Comparison of ENCODE assay signal across 8 cellular contexts in the genomic region with DNA sequence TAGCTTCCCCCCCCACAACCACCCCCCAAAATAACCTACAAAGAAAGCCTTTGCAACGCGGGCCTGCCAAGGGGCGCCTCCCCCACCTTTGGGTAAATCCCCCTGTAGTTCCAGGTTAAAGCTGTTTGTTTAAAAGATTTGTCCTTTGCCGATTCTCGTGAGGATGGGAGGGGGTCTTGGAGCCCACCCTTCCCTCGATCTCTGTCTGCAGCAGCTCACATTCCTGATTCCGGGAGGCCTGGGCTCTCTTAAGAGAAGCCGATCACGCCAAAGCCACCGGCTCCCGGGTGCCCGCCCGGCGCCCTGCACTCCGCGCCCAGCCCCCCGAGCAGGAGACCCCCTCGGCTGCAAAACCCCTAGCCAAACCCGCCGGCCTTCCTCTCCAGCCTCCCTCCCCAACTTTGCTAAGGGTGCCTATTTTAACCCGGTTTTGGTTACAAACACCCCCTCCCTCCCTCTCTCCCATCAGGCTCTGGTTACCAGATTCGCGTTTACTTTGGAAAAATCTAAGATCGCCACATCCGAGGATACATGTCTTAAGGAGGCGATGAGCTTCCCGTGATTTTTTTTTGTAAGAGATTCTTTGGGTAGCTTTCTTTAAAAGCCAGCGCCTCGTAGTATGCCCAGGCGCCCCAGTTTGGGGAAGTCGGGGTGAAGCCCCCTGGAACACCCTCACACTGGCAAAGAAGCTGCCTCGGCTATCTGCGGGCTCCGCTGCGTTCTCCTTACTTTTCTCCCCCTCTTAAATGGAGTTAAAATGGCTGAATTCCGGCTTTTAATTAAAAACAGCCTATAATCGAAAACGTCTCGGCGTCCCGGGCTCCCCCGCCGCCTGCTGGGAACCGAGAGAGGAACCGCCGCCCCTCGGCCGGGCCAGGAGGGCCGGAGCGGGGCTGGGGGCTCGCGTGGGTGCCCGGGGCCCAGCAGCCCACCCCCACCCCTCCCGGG. TPM values are rescaled to one million over a fixed set of nuclear protein-coding genes. Genes with fewer than 3 reads are reported as not detected.
DNase-seq lines count a peak whose midpoint lies in the region; ATAC-seq, FAIRE-seq and TF ChIP-seq lines count a peak whose summit lies in the region.

No MANE protein-coding gene starts in this region.

- H3K4me3 ChIP-seq in BE2C (ENCODE audit: low read depth, low read length) (peak overlapping the region; percentile 84), fibroblast of the aortic adventitia (ENCODE audit: low read depth, low read length) (peak overlapping the region; percentile 81), neutrophil (ENCODE audit: low read depth in 1 of 2, low read length in 1 of 2) (peak overlapping the region; percentile 93 to 97)

- H3K27me3 Mint-ChIP-seq in activated B cell treated with CpG ODN at 0.5 μM for 24 hours = peaks cover 35% of the 10 kb centered on the region

- no peaks in the 10 kb centered on the region for H3K36me3 Mint-ChIP-seq in activated B cell treated with CpG ODN at 0.5 μM for 24 hours (ENCODE audit: low read depth)

- H3K9me3 ChIP-seq in BE2C (no peaks in the 10 kb centered on the region), neutrophil (no peaks in the 10 kb centered on the region)

- no peak for TF ChIP-seq POLR2A in GM12892 (IDR thresholded peaks at IDR 0.05; ENCODE audit: low read depth, low read length)

- H3K27me3 ChIP-seq in BE2C (peaks cover 30% of the 10 kb centered on the region), neutrophil (no peaks in the 10 kb centered on the region)

- peak overlapping the region; percentile 96 for H3K27ac ChIP-seq in neutrophil

- CTCF ChIA-PET in activated B cell treated with CpG ODN at 0.5 μM for 24 hours (lab: Charles Lee) = interaction anchor here (2.2 kb wide), 2 partner anchors 26 to 182 kb away, joined by 8 to 9 read pairs; no protein-coding TSS in a partner anchor

- H3K27ac Mint-ChIP-seq in activated B cell treated with CpG ODN at 0.5 μM for 24 hours = no peak overlapping the region

- peaks cover 7% of the 10 kb centered on the region; the same call in 1 of the 2 replicates for H3K4me1 ChIP-seq in BE2C
- H3K4me1 ChIP-seq in neutrophil (ENCODE audit: control insufficient read depth in 1 of 2, insufficient read depth in 1 of 2, low read depth in 1 of 2, low read length in 1 of 2) = peaks cover 24 to 44% of the 10 kb centered on the region in 2 experiments

- TF ChIP-seq CTCF in BE2C (IDR thresholded peaks at IDR 0.05; ENCODE audit: low read depth, low read length) (no peak; the same call in 1 of the 2 replicates), activated B cell treated with CpG ODN at 0.5 μM for 24 hours (IDR thresholded peaks at IDR 0.05) (no peak), fibroblast of the aortic adventitia (IDR thresholded peaks at IDR 0.05; ENCODE audit: insufficient read depth, low read length) (peak; percentile 27), neutrophil (IDR thresholded peaks at IDR 0.05) (no peak)

- H3K4me3 Mint-ChIP-seq in activated B cell treated with CpG ODN at 0.5 μM for 24 hours = peak overlapping the region; percentile 72

- POLR2A ChIA-PET in activated B cell treated with CpG ODN at 0.5 μM for 24 hours (lab: Charles Lee) = interaction anchor here (0.5 to 1.3 kb wide), 4 partner anchors 20 to 928 kb away, joined by 3 to 11 read pairs (median 5); no protein-coding TSS in a partner anchor

- ATAC-seq in activated B cell treated with CpG ODN at 0.5 μM for 24 hours (ENCODE audit: low read depth) = no peak
- no peak for ATAC-seq in GM21447 (IDR thresholded peaks at IDR 0.05; ENCODE audit: unreplicated experiment)
- no peak for ATAC-seq in HG02642 (IDR thresholded peaks at IDR 0.05; ENCODE audit: poor library complexity, unreplicated experiment)

- no peaks in the 10 kb centered on the region for H3K9me3 Mint-ChIP-seq in activated B cell treated with CpG ODN at 0.5 μM for 24 hours

- no peak for DNase-seq in BE2C
- DNase-seq in HCEC 1CT = peak; percentile 43
- DNase-seq in activated B cell treated with CpG ODN at 0.5 μM for 24 hours = peak; percentile 24
- DNase-seq in fibroblast of the aortic adventitia (ENCODE audit: low read depth) = peak; percentile 51
- DNase-seq in GM12892 (ENCODE audit: insufficient read length) = no peak

- no peak for FAIRE-seq in GM12892 (lab: Jason Lieb, UNC)

- peaks cover 58% of the 10 kb centered on the region for H3K4me1 Mint-ChIP-seq in activated B cell treated with CpG ODN at 0.5 μM for 24 hours

- intact Hi-C loops in activated B cell treated with CpG ODN at 0.5 μM for 24 hours (cut with micrococcal nuclease) = loop anchor here (5.0 kb wide), 2 partner anchors 190 to 270 kb away; no protein-coding TSS in a partner anchor

- no peaks in the 10 kb centered on the region for H3K36me3 ChIP-seq in BE2C
- H3K36me3 ChIP-seq in neutrophil = peaks cover 5% of the 10 kb centered on the region

RNA-seq across cellular contexts. Expression of a gene that starts 1.0 kb away (rescaled TPM):
- polyA plus RNA-seq in BE2C (2012; ENCODE audit: insufficient read depth, insufficient read length, low read depth) = 49.4 TPM
- total RNA-seq in activated B cell treated with CpG ODN at 0.5 μM for 24 hours (55.0 and 57.2 TPM in 2 replicates), fibroblast of the aortic adventitia (ENCODE audit: low replicate concordance) (57.8 and 155 TPM in 2 replicates)
- 8.6 TPM for polyA plus RNA-seq in GM12892 (2012; ENCODE audit: missing spikeins)

Comparison
In these comparisons a context has a peak if more than half of its experiments do, and no peak if none do; other contexts are left out.
1. DNase-seq: peak in HCEC 1CT (single experiment), activated B cell treated with CpG ODN at 0.5 μM for 24 hours (single experiment) and fibroblast of the aortic adventitia (single experiment); none in BE2C (single experiment) and GM12892 (single experiment).
2. Peak in every context shown above with its lines, with median percentiles within 50 percentile points of each other: H3K4me3 ChIP-seq.